9 cellular contexts compared by ENCODE assay signal in genomic region chr19:43781630-43782310, GRCh38. TPM values are rescaled to one million over a fixed set of nuclear protein-coding genes. Genes with fewer than 3 reads are reported as not detected.
DNase-seq lines count a peak whose midpoint lies in the region; ATAC-seq, FAIRE-seq and TF ChIP-seq lines count a peak whose summit lies in the region.
"Had no signal": no experiment of that assay in that cellular context is flagged by ENCODE, and none has a peak within 500 bp of the region (broad histone marks: within the 10 kb centered on the region; RNA-seq: fewer than 3 reads in every experiment).

No MANE protein-coding gene starts in this region.

- no peaks in the 10 kb centered on the region for H3K36me3 ChIP-seq in Loucy (ENCODE audit: insufficient read depth, low read length)
- no peaks in the 10 kb centered on the region for H3K36me3 ChIP-seq in pancreas
- no peaks in the 10 kb centered on the region for H3K36me3 ChIP-seq in HAP-1 (replicated peaks)

- H3K27ac ChIP-seq in pancreas = no peak overlapping the region

- BruUV-seq in Calu3 (replicated peaks; lab: Mats Ljungman, UMichigan) = no TSS peak

- peak; percentile 58 for ATAC-seq in activated T-helper 17 cell treated with anti-CD3 and anti-CD28 coated beads, Interleukin-2, amount 50 U/mL, for 72 hours (replicated peaks)
- ATAC-seq in naive B cell (ENCODE audit: low read depth in 2 of 2) (no peak), pancreas (no peak)

- H3K4me2 ChIP-seq in Loucy (ENCODE audit: low read depth, low read length, poor library complexity, severe bottlenecking) = peak overlapping the region; percentile 71

- H3K27ac Mint-ChIP-seq in Calu3 (ENCODE audit: unreplicated experiment) = peak overlapping the region; percentile 76
- H3K27ac Mint-ChIP-seq in activated T-helper 17 cell treated with anti-CD3 and anti-CD28 coated beads, Interleukin-2, amount 50 U/mL, for 72 hours = peak overlapping the region; percentile 85
- H3K27ac Mint-ChIP-seq in naive B cell = peak overlapping the region in 5 of 6 donors; percentile 57 to 86 (median 81)

- 63 to 80% methylated on average over 14 of the region's 14 CpGs for WGBS in pancreas, 2 donors

- H3F3A ChIP-seq in Loucy (ENCODE audit: low read depth) = no peaks in the 10 kb centered on the region

- peaks cover 66% of the 10 kb centered on the region for H3K36me3 Mint-ChIP-seq in Calu3 (ENCODE audit: insufficient read depth, unreplicated experiment)
- H3K36me3 Mint-ChIP-seq in activated T-helper 17 cell treated with anti-CD3 and anti-CD28 coated beads, Interleukin-2, amount 50 U/mL, for 72 hours (ENCODE audit: low read depth) = peaks cover 67% of the 10 kb centered on the region
- no peaks in the 10 kb centered on the region for H3K36me3 Mint-ChIP-seq in naive B cell

- H3K4me1 Mint-ChIP-seq in Calu3 (ENCODE audit: low read depth, unreplicated experiment) (peaks cover 87% of the 10 kb centered on the region), naive B cell (peaks cover 69 to 83% (median 71%) of the 10 kb centered on the region in 3 donors)
- peaks cover 43% of the 10 kb centered on the region for H3K4me1 Mint-ChIP-seq in activated T-helper 17 cell treated with anti-CD3 and anti-CD28 coated beads, Interleukin-2, amount 50 U/mL, for 72 hours

- CTCF ChIA-PET in Calu3 (lab: Charles Lee) = interaction anchor here (1.2 to 2.1 kb wide), 2 partner anchors 15 to 17 kb away, joined by 3 to 5 read pairs; no protein-coding TSS in a partner anchor

- no peaks in the 10 kb centered on the region for H3K9me3 ChIP-seq in Loucy (ENCODE audit: insufficient read depth, low read depth, low read length)
- H3K9me3 ChIP-seq in pancreas = no peaks in the 10 kb centered on the region
- H3K9me3 ChIP-seq in HAP-1 = no peaks in the 10 kb centered on the region

- in situ Hi-C loops in ACHN (cut with HindIII; ENCODE audit: low pct_ligation_motif_present, low pct_unique_long_range_greater_than_20kb, low sequenced_read_pairs) (no loop called here), HAP-1 (cut with MboI; ENCODE audit: low sequenced_read_pairs) (no loop called here)

- no peak for FAIRE-seq in pancreas (lab: Jason Lieb, UNC)

- TF ChIP-seq CTCF in Calu3 (IDR thresholded peaks at IDR 0.05; ENCODE audit: unreplicated experiment) (no peak), Loucy (conservative IDR thresholded peaks at IDR 0.05; ENCODE audit: low read length) (no peak), pancreas (IDR thresholded peaks at IDR 0.05) (no peak)

- H3K27me3 Mint-ChIP-seq in Calu3 (ENCODE audit: unreplicated experiment) = no peaks in the 10 kb centered on the region
- no peaks in the 10 kb centered on the region for H3K27me3 Mint-ChIP-seq in activated T-helper 17 cell treated with anti-CD3 and anti-CD28 coated beads, Interleukin-2, amount 50 U/mL, for 72 hours
- peaks cover 0 to 38% (median 0%) of the 10 kb centered on the region in 3 donors for H3K27me3 Mint-ChIP-seq in naive B cell

- H3K9ac ChIP-seq in Loucy (ENCODE audit: low read depth, low read length, poor library complexity, severe bottlenecking) = no peak overlapping the region

- H3K4me3 ChIP-seq in Loucy (ENCODE audit: low read length, poor library complexity, severe bottlenecking) = no peak overlapping the region
- H3K4me3 ChIP-seq in pancreas = no peak overlapping the region
- H3K4me3 ChIP-seq in HAP-1 = no peak overlapping the region

- peaks cover 61% of the 10 kb centered on the region for H3K4me1 ChIP-seq in Loucy (ENCODE audit: insufficient read depth, low read length, poor library complexity, severe bottlenecking)
- H3K4me1 ChIP-seq in pancreas = no peaks in the 10 kb centered on the region
- no peaks in the 10 kb centered on the region for H3K4me1 ChIP-seq in HAP-1

- H3K9me2 ChIP-seq in Loucy (replicated peaks; ENCODE audit: low read depth, low read length) = no peaks in the 10 kb centered on the region

- intact Hi-C loops in Calu3 (cut with micrococcal nuclease; ENCODE audit: unreplicated experiment) (no loop called here), pancreas (cut with DNase I) (loop anchor here in 2 of 3 donors (5.0 kb wide), 2 partner anchors 34 to 39 kb away; no protein-coding TSS in a partner anchor)

- H3K27me3 ChIP-seq in Loucy (ENCODE audit: insufficient read depth, low read length, poor library complexity, severe bottlenecking) (no peaks in the 10 kb centered on the region), pancreas (no peaks in the 10 kb centered on the region), HAP-1 (ENCODE audit: low read depth) (no peaks in the 10 kb centered on the region)

- H2AFZ ChIP-seq in Loucy (ENCODE audit: low read length) = no peak overlapping the region

- peaks cover 25% of the 10 kb centered on the region; the same call in 1 of the 2 replicates for H3K79me2 ChIP-seq in Loucy (ENCODE audit: insufficient read depth, low read length)

- no peak for DNase-seq in Calu3
- DNase-seq in naive B cell = no peak
- DNase-seq in ACHN = no peak
- no peak for DNase-seq in pancreas
- no peak for DNase-seq in HAP-1 (ENCODE audit: low spot score in 2 of 2)
- no peak for DNase-seq in GOT3 (lab: John Stamatoyannopoulos, UW)
- DNase-seq: NCI-H510A treated with DMSO at 0.1 percent for 48 hours had no signal

- peaks cover 2% of the 10 kb centered on the region for H3K9me3 Mint-ChIP-seq in Calu3 (ENCODE audit: low read depth, unreplicated experiment)
- H3K9me3 Mint-ChIP-seq in activated T-helper 17 cell treated with anti-CD3 and anti-CD28 coated beads, Interleukin-2, amount 50 U/mL, for 72 hours = no peaks in the 10 kb centered on the region
- no peaks in the 10 kb centered on the region for H3K9me3 Mint-ChIP-seq in naive B cell

- no peaks in the 10 kb centered on the region for H4K20me1 ChIP-seq in Loucy (ENCODE audit: insufficient read depth, low read length, poor library complexity, severe bottlenecking)

- H3K4me3 Mint-ChIP-seq in Calu3 (ENCODE audit: low read depth, unreplicated experiment) (peak overlapping the region; percentile 77), naive B cell (peak overlapping the region; percentile 79 to 96 (median 86))
- H3K4me3 Mint-ChIP-seq in activated T-helper 17 cell treated with anti-CD3 and anti-CD28 coated beads, Interleukin-2, amount 50 U/mL, for 72 hours = peak overlapping the region; percentile 86

RNA-seq across cellular contexts. Expression of gene KCNN4, which starts 1.0 kb away (rescaled TPM):
- total RNA-seq in Calu3 (2022) (147 and 152 TPM in 2 replicates), pancreas (1 to 10 TPM in 3 of 6 donors, under 1 TPM in 3; 0.43 to 2.6 (median 0.82) TPM)
- total RNA-seq in activated T-helper 17 cell treated with anti-CD3 and anti-CD28 coated beads, Interleukin-2, amount 50 U/mL, for 72 hours = 100 to 1,000 TPM; 116 to 385 TPM
- polyA plus RNA-seq in naive B cell (ENCODE audit: low read depth in 6 of 6) (10 to 100 TPM in 4 of 6 donors, 1 to 10 TPM in 2; 9.7 to 17.2 (median 10.3) TPM), pancreas (1 to 10 TPM; 1.3 to 1.5 TPM)

RNA-seq across cellular contexts. Expression of gene LYPD5, which starts 20.5 kb away (rescaled TPM):
- total RNA-seq in Calu3 (2022) (5.0 and 6.4 TPM in 2 replicates), pancreas (1 to 10 TPM in 1 of 6 donors, under 1 TPM in 5; 0.09 to 1.2 (median 0.24) TPM)
- total RNA-seq in activated T-helper 17 cell treated with anti-CD3 and anti-CD28 coated beads, Interleukin-2, amount 50 U/mL, for 72 hours = 1 to 10 TPM in 1 of 2 donors, under 1 TPM in 1; 0.73 to 6.6 TPM
- polyA plus RNA-seq in naive B cell (ENCODE audit: low read depth in 6 of 6) (under 1 TPM in 2 of 6 donors, not detected in 4; 0.28 to 0.65 TPM), pancreas (under 1 TPM; 0.42 to 0.49 TPM)

RNA-seq across cellular contexts. Expression of gene SMG9, which starts 27.0 kb away (rescaled TPM):
- total RNA-seq in Calu3 (2022) (69.1 and 85.5 TPM in 2 replicates), pancreas (10 to 100 TPM in 3 of 6 donors, 1 to 10 TPM in 3; 6.6 to 20.1 (median 10.5) TPM)
- total RNA-seq in activated T-helper 17 cell treated with anti-CD3 and anti-CD28 coated beads, Interleukin-2, amount 50 U/mL, for 72 hours = 100 to 1,000 TPM in 1 of 2 donors, 10 to 100 TPM in 1; 70.4 to 109 TPM
- polyA plus RNA-seq in naive B cell (ENCODE audit: low read depth in 6 of 6) (10 to 100 TPM in 2 of 6 donors, 1 to 10 TPM in 4; 2.7 to 13.0 (median 8.2) TPM), pancreas (10 to 100 TPM; 22.3 to 23.0 TPM)

RNA-seq across cellular contexts. Expression of gene ZNF283, which starts 45.4 kb away (rescaled TPM):
- 12.9 and 13.9 TPM in 2 replicates for total RNA-seq in Calu3 (2022)
- 10 to 100 TPM in 1 of 2 donors, 1 to 10 TPM in 1; 7.7 to 12.3 TPM for total RNA-seq in activated T-helper 17 cell treated with anti-CD3 and anti-CD28 coated beads, Interleukin-2, amount 50 U/mL, for 72 hours
- polyA plus RNA-seq in naive B cell (ENCODE audit: low read depth in 6 of 6) = 1 to 10 TPM in 5 of 6 donors, not detected in 1; 2.0 to 6.4 (median 5.5) TPM
- 1 to 10 TPM; 3.0 to 7.7 (median 3.9) TPM for total RNA-seq in pancreas
- polyA plus RNA-seq in pancreas = 1 to 10 TPM; 1.9 to 2.0 TPM

Comparison
In these comparisons a context has a peak if more than half of its experiments do, and no peak if none do; other contexts are left out.
1. RNA of gene KCNN4, which starts 1.0 kb away (total RNA-seq): 116 to 385 TPM in activated T-helper 17 cell treated with anti-CD3 and anti-CD28 coated beads, Interleukin-2, amount 50 U/mL, for 72 hours and 147 to 152 TPM in Calu3; 0.43 to 2.6 TPM in pancreas; every median in the first group is over 10 times any median in the second.
2. Peak in every context shown above with its lines, with median percentiles within 50 percentile points of each other: H3K27ac Mint-ChIP-seq and H3K4me3 Mint-ChIP-seq.